In genomic region chr17:29154516-29155234, GRCh38 we compare ENCODE assay signal across 8 cellular contexts. TPM values are rescaled to one million over a fixed set of nuclear protein-coding genes. Genes with fewer than 3 reads are reported as not detected.
DNase-seq lines count a peak whose midpoint lies in the region; ATAC-seq and TF ChIP-seq lines count a peak whose summit lies in the region.

No MANE protein-coding gene starts in this region.

- H3K79me2 ChIP-seq in neural progenitor cell (ENCODE audit: low read depth): peaks cover 6% of the 10 kb centered on the region

- H3K27me3 ChIP-seq in BLaER1: no peaks in the 10 kb centered on the region
- H3K27me3 ChIP-seq in endocrine pancreas (ENCODE audit: control insufficient read depth, insufficient read depth, low read length): no peaks in the 10 kb centered on the region
- no peaks in the 10 kb centered on the region for H3K27me3 ChIP-seq in neural progenitor cell

- H3K27ac ChIP-seq in BLaER1 (peak overlapping the region; percentile 65), neural progenitor cell (no peak overlapping the region)

- H3K36me3 ChIP-seq in BLaER1 (0 out of 2 replicates have a peak, but pooled peaks cover 6% of the 10 kb centered on the region), endocrine pancreas (ENCODE audit: control insufficient read depth, insufficient read depth, low read length) (no peaks in the 10 kb centered on the region), neural progenitor cell (no peaks in the 10 kb centered on the region)

- no peak for ATAC-seq in HG02852 (IDR thresholded peaks at IDR 0.05; ENCODE audit: unreplicated experiment)
- ATAC-seq in GM18520 (IDR thresholded peaks at IDR 0.05; ENCODE audit: unreplicated experiment): no peak

- H3K27me3 Mint-ChIP-seq in neural progenitor cell (ENCODE audit: insufficient read depth, low read depth): peaks cover 6% of the 10 kb centered on the region

- no peak overlapping the region for H3K4me3 Mint-ChIP-seq in neural progenitor cell

- no peak for TF ChIP-seq CTCF in neural progenitor cell (IDR thresholded peaks at IDR 0.05)

- peak overlapping the region; percentile 79 for H3K27ac Mint-ChIP-seq in neural progenitor cell

- DNase-seq in OCI-M1 (lab: John Stamatoyannopoulos, UW): peak; percentile 30
- no peak for DNase-seq in neural progenitor cell (ENCODE audit: low spot score)
- DNase-seq in HCEC 1CT: no peak
- DNase-seq in SIG-M5 treated with dmso at 0.1 percent for 504 hours (lab: John Stamatoyannopoulos, UW; ENCODE audit: unreplicated experiment): no peak

- H3F3A ChIP-seq in neural progenitor cell (ENCODE audit: low read depth): peaks cover 3% of the 10 kb centered on the region

- H3K4me1 Mint-ChIP-seq in neural progenitor cell: peaks cover 39% of the 10 kb centered on the region

- H3K9me3 ChIP-seq in BLaER1 (no peaks in the 10 kb centered on the region), endocrine pancreas (ENCODE audit: control insufficient read depth, low read length) (no peaks in the 10 kb centered on the region), neural progenitor cell (ENCODE audit: low read depth) (no peaks in the 10 kb centered on the region)

- no peak overlapping the region for H3K4me3 ChIP-seq in BLaER1
- no peak overlapping the region for H3K4me3 ChIP-seq in endocrine pancreas (ENCODE audit: control insufficient read depth, insufficient read depth, low read length)
- no peak overlapping the region for H3K4me3 ChIP-seq in neural progenitor cell

- H3K9ac ChIP-seq in BLaER1 (peak overlapping the region; percentile 57), endocrine pancreas (ENCODE audit: control insufficient read depth, insufficient read depth, low read length) (peak overlapping the region; percentile 8), neural progenitor cell (no peak overlapping the region)

- no peaks in the 10 kb centered on the region for H3K36me3 Mint-ChIP-seq in neural progenitor cell

- H3K4me1 ChIP-seq in BLaER1 (peaks cover 66% of the 10 kb centered on the region), endocrine pancreas (ENCODE audit: control insufficient read depth, insufficient read depth, low read length) (no peaks in the 10 kb centered on the region), neural progenitor cell (peaks cover 26% of the 10 kb centered on the region)

- H4K20me1 ChIP-seq in BLaER1: peaks cover 60% of the 10 kb centered on the region
- peaks cover 20% of the 10 kb centered on the region for H4K20me1 ChIP-seq in neural progenitor cell (ENCODE audit: low read depth)

- no peak overlapping the region for H2AFZ ChIP-seq in neural progenitor cell (replicated peaks)

- no peaks in the 10 kb centered on the region for H3K9me3 Mint-ChIP-seq in neural progenitor cell

- peak overlapping the region; percentile 76 for H3K4me2 ChIP-seq in BLaER1
- no peak overlapping the region for H3K4me2 ChIP-seq in neural progenitor cell

RNA-seq across cellular contexts. Expression of gene MYO18A, which starts 25.5 kb away (rescaled TPM):
- total RNA-seq in neural progenitor cell (ENCODE audit: low replicate concordance): 11.6 and 24.8 TPM in 2 replicates
